ENCODE assay signal across 21 cellular contexts in genomic region chr9:17272510-17272909, GRCh38.
DNase-seq lines count a peak whose midpoint lies in the region; ATAC-seq, FAIRE-seq and TF ChIP-seq lines count a peak whose summit lies in the region.
"Had no signal": no experiment of that assay in that cellular context is flagged by ENCODE, and none has a peak within 500 bp of the region (broad histone marks: within the 10 kb centered on the region; RNA-seq: fewer than 3 reads in every experiment).

No MANE protein-coding gene starts in this region.

- no peaks in the 10 kb centered on the region for H3K27me3 Mint-ChIP-seq in WTC11 (ENCODE audit: low read depth)
- H3K27me3 Mint-ChIP-seq in activated T-helper 1 cell treated with anti-CD3 and anti-CD28 coated beads, Interleukin-12 subunit alpha, Interleukin-12 subunit beta, Interleukin-2, Interleukin-4 antibody, amounts not matched to agents 30 ng/mL and 10 ng/mL and 1 ng/mL, durations not matched to agents 14 hours and 24 hours and 36 hours (ENCODE audit: insufficient read depth) = no peaks in the 10 kb centered on the region
- no peaks in the 10 kb centered on the region for H3K27me3 Mint-ChIP-seq in activated T-cell treated with anti-CD3 and anti-CD28 coated beads, Interleukin-2, amount 50 U/mL, for 4 hours (ENCODE audit: low read depth)
- H3K27me3 Mint-ChIP-seq: activated naive CD4-positive, alpha-beta T cell treated with anti-CD3 and anti-CD28 coated beads, Interleukin-2, amount 10 ng/mL, durations not matched to agents 7 days and 5 days had no signal

- peaks cover 24% of the 10 kb centered on the region for H3K4me1 Mint-ChIP-seq in WTC11
- H3K4me1 Mint-ChIP-seq in activated T-helper 1 cell treated with anti-CD3 and anti-CD28 coated beads, Interleukin-12 subunit alpha, Interleukin-12 subunit beta, Interleukin-2, Interleukin-4 antibody, amounts not matched to agents 30 ng/mL and 10 ng/mL and 1 ng/mL, durations not matched to agents 14 hours and 24 hours and 36 hours (ENCODE audit: low read depth) = no peaks in the 10 kb centered on the region
- H3K4me1 Mint-ChIP-seq in activated T-cell treated with anti-CD3 and anti-CD28 coated beads, Interleukin-2, amount 50 U/mL, for 4 hours (ENCODE audit: low read depth) = no peaks in the 10 kb centered on the region
- H3K4me1 Mint-ChIP-seq: activated naive CD4-positive, alpha-beta T cell treated with anti-CD3 and anti-CD28 coated beads, Interleukin-2, amount 10 ng/mL, durations not matched to agents 7 days and 5 days had no signal

- DNase-seq in GM12865 (ENCODE audit: low read depth) = peak; percentile 16
- DNase-seq in WTC11 (ENCODE audit: low spot score) = no peak
- no peak for DNase-seq in activated T-helper 1 cell treated with anti-CD3 and anti-CD28 coated beads, Interleukin-12 subunit alpha, Interleukin-12 subunit beta, Interleukin-2, Interleukin-4 antibody, amounts not matched to agents 30 ng/mL and 10 ng/mL and 1 ng/mL, durations not matched to agents 14 hours and 24 hours and 36 hours (ENCODE audit: low spot score)
- DNase-seq in HTR-8/SVneo (ENCODE audit: insufficient read length, low spot score) = no peak
- DNase-seq in activated T-cell treated with anti-CD3 and anti-CD28 coated beads, Interleukin-2, amount 50 U/mL, for 4 hours = no peak
- DNase-seq: activated CD8-positive, alpha-beta T cell treated with anti-CD3 and anti-CD28 coated beads, Interleukin-2, amount 10 ng/mL, durations not matched to agents 7 days and 5 days; activated naive CD4-positive, alpha-beta T cell treated with anti-CD3 and anti-CD28 coated beads, Interleukin-2, amount 10 ng/mL, durations not matched to agents 7 days and 5 days; activated T-cell treated with anti-CD3 and anti-CD28 coated beads, Interleukin-2, amount 50 U/mL, for 1 hour; BE2C; dermis blood vessel endothelial cell; NCI-H1436 treated with DMSO at 0.1 percent for 48 hours; NCI-H2171 treated with DMSO at 0.1 percent for 48 hours; occipital lobe; retina; spleen; T1000 had no signal

- CTCF ChIA-PET in WTC11 (lab: Charles Lee) = no interaction called here

- H3K4me3 Mint-ChIP-seq in WTC11 = no peak overlapping the region
- H3K4me3 Mint-ChIP-seq in activated T-helper 1 cell treated with anti-CD3 and anti-CD28 coated beads, Interleukin-12 subunit alpha, Interleukin-12 subunit beta, Interleukin-2, Interleukin-4 antibody, amounts not matched to agents 30 ng/mL and 10 ng/mL and 1 ng/mL, durations not matched to agents 14 hours and 24 hours and 36 hours = no peak overlapping the region
- H3K4me3 Mint-ChIP-seq in activated T-cell treated with anti-CD3 and anti-CD28 coated beads, Interleukin-2, amount 50 U/mL, for 4 hours = no peak overlapping the region
- H3K4me3 Mint-ChIP-seq: activated CD8-positive, alpha-beta T cell treated with anti-CD3 and anti-CD28 coated beads, Interleukin-2, amount 10 ng/mL, durations not matched to agents 7 days and 5 days; activated naive CD4-positive, alpha-beta T cell treated with anti-CD3 and anti-CD28 coated beads, Interleukin-2, amount 10 ng/mL, durations not matched to agents 7 days and 5 days had no signal

- TF ChIP-seq CTCF in GM12865 (IDR thresholded peaks at IDR 0.05; ENCODE audit: insufficient read depth, low read depth, low read length, missing control alignments) (no peak), WTC11 (IDR thresholded peaks at IDR 0.05) (no peak)

- ATAC-seq in GM19438 (IDR thresholded peaks at IDR 0.05; ENCODE audit: low read depth, unreplicated experiment) (peak; percentile 69), HG03108 (IDR thresholded peaks at IDR 0.05; ENCODE audit: unreplicated experiment) (peak; percentile 50), WTC11 (no peak), GM19035 (IDR thresholded peaks at IDR 0.05; ENCODE audit: unreplicated experiment) (no peak)
- no peak for ATAC-seq in activated T-cell treated with anti-CD3 and anti-CD28 coated beads, Interleukin-2, amount 50 U/mL, for 4 hours
- ATAC-seq: A549; activated CD8-positive, alpha-beta T cell treated with anti-CD3 and anti-CD28 coated beads, Interleukin-2, amount 10 ng/mL, durations not matched to agents 7 days and 5 days; HepG2 had no signal

- no peak overlapping the region for H3K4me3 ChIP-seq in GM12865 (ENCODE audit: low read depth, low read length)
- H3K4me3 ChIP-seq: A549, spleen had no signal

- FAIRE-seq in HTR-8/SVneo (lab: Jason Lieb, UNC) = no peak
- FAIRE-seq: A549 had no signal

- H3K36me3 Mint-ChIP-seq in WTC11 = peaks cover 2% of the 10 kb centered on the region; the same call in 1 of the 2 replicates
- H3K36me3 Mint-ChIP-seq in activated T-helper 1 cell treated with anti-CD3 and anti-CD28 coated beads, Interleukin-12 subunit alpha, Interleukin-12 subunit beta, Interleukin-2, Interleukin-4 antibody, amounts not matched to agents 30 ng/mL and 10 ng/mL and 1 ng/mL, durations not matched to agents 14 hours and 24 hours and 36 hours (ENCODE audit: low read depth) = no peaks in the 10 kb centered on the region
- no peaks in the 10 kb centered on the region for H3K36me3 Mint-ChIP-seq in activated T-cell treated with anti-CD3 and anti-CD28 coated beads, Interleukin-2, amount 50 U/mL, for 4 hours (ENCODE audit: insufficient read depth)
- H3K36me3 Mint-ChIP-seq: activated naive CD4-positive, alpha-beta T cell treated with anti-CD3 and anti-CD28 coated beads, Interleukin-2, amount 10 ng/mL, durations not matched to agents 7 days and 5 days had no signal

- POLR2A ChIA-PET in WTC11 (lab: Charles Lee) = no interaction called here

- H3K9me3 Mint-ChIP-seq in WTC11 = no peaks in the 10 kb centered on the region
- H3K9me3 Mint-ChIP-seq in activated T-helper 1 cell treated with anti-CD3 and anti-CD28 coated beads, Interleukin-12 subunit alpha, Interleukin-12 subunit beta, Interleukin-2, Interleukin-4 antibody, amounts not matched to agents 30 ng/mL and 10 ng/mL and 1 ng/mL, durations not matched to agents 14 hours and 24 hours and 36 hours = peaks cover 7% of the 10 kb centered on the region
- H3K9me3 Mint-ChIP-seq in activated T-cell treated with anti-CD3 and anti-CD28 coated beads, Interleukin-2, amount 50 U/mL, for 4 hours = peaks cover 8% of the 10 kb centered on the region

- H3K27ac Mint-ChIP-seq in WTC11 = peak overlapping the region; percentile 17; the same call in 1 of the 2 replicates
- no peak overlapping the region for H3K27ac Mint-ChIP-seq in activated T-helper 1 cell treated with anti-CD3 and anti-CD28 coated beads, Interleukin-12 subunit alpha, Interleukin-12 subunit beta, Interleukin-2, Interleukin-4 antibody, amounts not matched to agents 30 ng/mL and 10 ng/mL and 1 ng/mL, durations not matched to agents 14 hours and 24 hours and 36 hours
- H3K27ac Mint-ChIP-seq: activated CD8-positive, alpha-beta T cell treated with anti-CD3 and anti-CD28 coated beads, Interleukin-2, amount 10 ng/mL, durations not matched to agents 7 days and 5 days; activated naive CD4-positive, alpha-beta T cell treated with anti-CD3 and anti-CD28 coated beads, Interleukin-2, amount 10 ng/mL, durations not matched to agents 7 days and 5 days had no signal

- intact Hi-C loops in activated T-helper 1 cell treated with anti-CD3 and anti-CD28 coated beads, Interleukin-12 subunit alpha, Interleukin-12 subunit beta, Interleukin-2, Interleukin-4 antibody, amounts not matched to agents 30 ng/mL and 10 ng/mL and 1 ng/mL, durations not matched to agents 14 hours and 24 hours and 36 hours (cut with micrococcal nuclease) = no loop called here

TF ChIP-seq in WTC11, 78 proteins besides CTCF, POLR2A, EP300 and RAD21:
- TF ChIP-seq EMX1 (CRISPR knock-in tag; IDR thresholded peaks at IDR 0.05) = no peak
- no peak for TF ChIP-seq ZNF416 (CRISPR knock-in tag; IDR thresholded peaks at IDR 0.05)
- TF ChIP-seq ATF3 (CRISPR knock-in tag; conservative IDR thresholded peaks at IDR 0.05) = no peak
- TF ChIP-seq ZNF263 (CRISPR knock-in tag; IDR thresholded peaks at IDR 0.05; ENCODE audit: low read depth) = no peak
- TF ChIP-seq PREB (CRISPR knock-in tag; IDR thresholded peaks at IDR 0.05; ENCODE audit: borderline replicate concordance) = no peak
- no peak for TF ChIP-seq TCF7 (CRISPR knock-in tag; IDR thresholded peaks at IDR 0.05; ENCODE audit: low read depth)

Comparison
In these comparisons a context has a peak if more than half of its experiments do, and no peak if none do; other contexts are left out.
1. ATAC-seq: peak in GM19438 (single experiment) and HG03108 (single experiment); none in WTC11 (single experiment), GM19035 (single experiment) and activated T-cell treated with anti-CD3 and anti-CD28 coated beads, Interleukin-2, amount 50 U/mL, for 4 hours (0 of 2).